ENCODE assay signal across 10 cellular contexts in the genomic region with DNA sequence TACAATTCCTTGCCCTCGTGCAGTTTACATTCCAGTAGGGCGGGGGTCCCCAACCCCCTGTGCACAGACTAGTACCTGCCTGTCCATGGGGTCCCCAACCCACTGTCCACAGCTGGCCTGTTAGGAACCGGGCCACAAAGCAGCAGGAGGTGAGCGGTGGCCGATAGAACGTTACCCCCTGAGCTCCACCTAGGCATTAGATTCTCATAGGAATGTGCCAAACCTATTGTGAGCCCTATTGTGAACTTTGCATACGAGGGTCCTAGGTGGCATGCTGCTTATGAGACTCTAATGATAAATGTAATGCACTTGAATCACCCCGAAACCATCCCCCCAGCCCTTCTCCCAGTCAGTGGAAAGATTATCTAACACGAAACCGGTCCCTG. TPM values are rescaled to one million over a fixed set of nuclear protein-coding genes. Genes with fewer than 3 reads are reported as not detected.
A peak's percentile ranks its signal among the peaks of the same experiment; 100 is the strongest.
DNase-seq lines count a peak whose midpoint lies in the region; ATAC-seq, FAIRE-seq and TF ChIP-seq lines count a peak whose summit lies in the region.
"Had no signal": no experiment of that assay in that cellular context is flagged by ENCODE, and none has a peak within 500 bp of the region (broad histone marks: within the 10 kb centered on the region; RNA-seq: fewer than 3 reads in every experiment).

No MANE protein-coding gene starts in this region.

- TF ChIP-seq CTCF in Caco-2 (IDR thresholded peaks at IDR 0.05; ENCODE audit: insufficient read depth in 1 of 2, low read depth in 1 of 2, low read length in 1 of 2, severe bottlenecking in 1 of 2, unreplicated experiment in 1 of 2) (no peak), natural killer cell (IDR thresholded peaks at IDR 0.05) (no peak)

- CTCF ChIA-PET in Caco-2 (lab: Charles Lee): no interaction called here

- intact Hi-C loops in Caco-2 (cut with micrococcal nuclease; ENCODE audit: unreplicated experiment): no loop called here
- intact Hi-C loops in activated T-helper 2 cell treated with anti-CD3 and anti-CD28 coated beads, Interferon-gamma antibody, Interleukin-2, Interleukin-4, amounts not matched to agents 10 μg/mL and 5 μg/mL and 100 μg/mL, durations not matched to agents 14 hours and 24 hours and 36 hours (cut with micrococcal nuclease): loop anchor here (2.0 to 5.0 kb wide), 2 partner anchors 67 to 104 kb away; a partner anchor contains a TSS
- intact Hi-C loops in natural killer cell (cut with micrococcal nuclease): no loop called here

- no peak overlapping the region for H3K27ac Mint-ChIP-seq in Caco-2 (ENCODE audit: unreplicated experiment)
- H3K27ac Mint-ChIP-seq in IgD-negative memory B cell: peak overlapping the region in 2 of 3 donors; percentile 23 to 38
- H3K27ac Mint-ChIP-seq in activated T-helper 2 cell treated with anti-CD3 and anti-CD28 coated beads, Interferon-gamma antibody, Interleukin-2, Interleukin-4, amounts not matched to agents 10 μg/mL and 5 μg/mL and 100 μg/mL, durations not matched to agents 14 hours and 24 hours and 36 hours: peak overlapping the region; percentile 91
- peak overlapping the region in 1 of 2 donors; percentile 97 for H3K27ac Mint-ChIP-seq in natural killer cell

- H3K4me3 Mint-ChIP-seq in Caco-2 (ENCODE audit: unreplicated experiment): peak overlapping the region; percentile 98
- H3K4me3 Mint-ChIP-seq in IgD-negative memory B cell: peak overlapping the region; percentile 59 to 98 (median 76)
- peak overlapping the region; percentile 97 for H3K4me3 Mint-ChIP-seq in activated T-helper 2 cell treated with anti-CD3 and anti-CD28 coated beads, Interferon-gamma antibody, Interleukin-2, Interleukin-4, amounts not matched to agents 10 μg/mL and 5 μg/mL and 100 μg/mL, durations not matched to agents 14 hours and 24 hours and 36 hours (ENCODE audit: low read depth)
- peak overlapping the region; percentile 99 for H3K4me3 Mint-ChIP-seq in natural killer cell

- DNase-seq in Caco-2: no peak
- no peak for DNase-seq in activated T-helper 2 cell treated with anti-CD3 and anti-CD28 coated beads, Interferon-gamma antibody, Interleukin-2, Interleukin-4, amounts not matched to agents 10 μg/mL and 5 μg/mL and 100 μg/mL, durations not matched to agents 14 hours and 24 hours and 36 hours (ENCODE audit: low spot score)
- no peak for DNase-seq in natural killer cell
- DNase-seq in middle frontal gyrus (ENCODE audit: extremely low spot score, low spot score): no peak
- DNase-seq in frontal cortex (ENCODE audit: low spot score in 2 of 2): no peak
- DNase-seq in NCI-H524 (lab: John Stamatoyannopoulos, UW): no peak
- DNase-seq: activated gamma-delta T cell treated with Interleukin-2 at 50 U/mL for 16 hours, NCI-H2227 treated with DMSO at 0.1 percent for 48 hours had no signal

- H3K4me1 ChIP-seq in Caco-2: no peaks in the 10 kb centered on the region

- no peak overlapping the region for H3K4me3 ChIP-seq in Caco-2 (ENCODE audit: low read depth, low read length)

- no peaks in the 10 kb centered on the region for H3K9me3 ChIP-seq in Caco-2
- H3K9me3 ChIP-seq: pancreas had no signal

- no TSS peak for BruUV-seq in Caco-2 (replicated peaks; lab: Mats Ljungman, UMichigan)

- no peaks in the 10 kb centered on the region for H3K36me3 ChIP-seq in Caco-2 (ENCODE audit: control insufficient read depth, insufficient read depth, low read length)
- H3K36me3 ChIP-seq: pancreas had no signal

- no peak for FAIRE-seq in frontal cortex (lab: Jason Lieb, UNC)
- FAIRE-seq: pancreas had no signal

- H3K4me1 Mint-ChIP-seq in Caco-2 (ENCODE audit: low read depth, unreplicated experiment) (no peaks in the 10 kb centered on the region), IgD-negative memory B cell (peaks cover 4 to 11% (median 7%) of the 10 kb centered on the region in 3 donors), natural killer cell (peaks cover 25% of the 10 kb centered on the region in 2 donors)
- peaks cover 30% of the 10 kb centered on the region for H3K4me1 Mint-ChIP-seq in activated T-helper 2 cell treated with anti-CD3 and anti-CD28 coated beads, Interferon-gamma antibody, Interleukin-2, Interleukin-4, amounts not matched to agents 10 μg/mL and 5 μg/mL and 100 μg/mL, durations not matched to agents 14 hours and 24 hours and 36 hours (ENCODE audit: low read depth)

- POLR2A ChIA-PET in Caco-2 (lab: Charles Lee): no interaction called here

- no peaks in the 10 kb centered on the region for H3K27me3 ChIP-seq in Caco-2 (replicated peaks; ENCODE audit: control insufficient read depth, insufficient read depth, low read length)
- H3K27me3 ChIP-seq: pancreas had no signal

- H3K27me3 Mint-ChIP-seq in Caco-2 (ENCODE audit: insufficient read depth, unreplicated experiment): no peaks in the 10 kb centered on the region
- H3K27me3 Mint-ChIP-seq in IgD-negative memory B cell: no peaks in the 10 kb centered on the region
- no peaks in the 10 kb centered on the region for H3K27me3 Mint-ChIP-seq in activated T-helper 2 cell treated with anti-CD3 and anti-CD28 coated beads, Interferon-gamma antibody, Interleukin-2, Interleukin-4, amounts not matched to agents 10 μg/mL and 5 μg/mL and 100 μg/mL, durations not matched to agents 14 hours and 24 hours and 36 hours (ENCODE audit: low read depth)
- no peaks in the 10 kb centered on the region for H3K27me3 Mint-ChIP-seq in natural killer cell (ENCODE audit: low read depth in 2 of 2)

- H3K36me3 Mint-ChIP-seq in Caco-2 (ENCODE audit: insufficient read depth, unreplicated experiment): peaks cover 19% of the 10 kb centered on the region
- H3K36me3 Mint-ChIP-seq in IgD-negative memory B cell: no peaks in the 10 kb centered on the region
- peaks cover 19% of the 10 kb centered on the region for H3K36me3 Mint-ChIP-seq in activated T-helper 2 cell treated with anti-CD3 and anti-CD28 coated beads, Interferon-gamma antibody, Interleukin-2, Interleukin-4, amounts not matched to agents 10 μg/mL and 5 μg/mL and 100 μg/mL, durations not matched to agents 14 hours and 24 hours and 36 hours (ENCODE audit: low read depth)
- no peaks in the 10 kb centered on the region for H3K36me3 Mint-ChIP-seq in natural killer cell

- ATAC-seq in natural killer cell: no peak

- no peaks in the 10 kb centered on the region for H3K9me3 Mint-ChIP-seq in Caco-2 (ENCODE audit: unreplicated experiment)
- no peaks in the 10 kb centered on the region for H3K9me3 Mint-ChIP-seq in IgD-negative memory B cell
- no peaks in the 10 kb centered on the region for H3K9me3 Mint-ChIP-seq in activated T-helper 2 cell treated with anti-CD3 and anti-CD28 coated beads, Interferon-gamma antibody, Interleukin-2, Interleukin-4, amounts not matched to agents 10 μg/mL and 5 μg/mL and 100 μg/mL, durations not matched to agents 14 hours and 24 hours and 36 hours
- no peaks in the 10 kb centered on the region for H3K9me3 Mint-ChIP-seq in natural killer cell

RNA-seq across cellular contexts. Expression of a gene that starts 1.5 kb away (rescaled TPM):
- total RNA-seq in Caco-2 (2022): 6.9 and 7.3 TPM in 2 replicates
- polyA plus RNA-seq in IgD-negative memory B cell: not detected
- total RNA-seq in activated T-helper 2 cell treated with anti-CD3 and anti-CD28 coated beads, Interferon-gamma antibody, Interleukin-2, Interleukin-4, amounts not matched to agents 10 μg/mL and 5 μg/mL and 100 μg/mL, durations not matched to agents 14 hours and 24 hours and 36 hours: 11.4 and 11.8 TPM in 2 replicates
- 1 to 10 TPM; 1.5 to 6.0 (median 1.7) TPM for total RNA-seq in natural killer cell
- total RNA-seq in frontal cortex: 7.7 TPM

RNA-seq across cellular contexts. Expression of a gene that starts 1.5 kb away (rescaled TPM):
- total RNA-seq in Caco-2 (2022): 22.4 and 24.6 TPM in 2 replicates
- polyA plus RNA-seq in IgD-negative memory B cell: 1.5 TPM
- total RNA-seq in activated T-helper 2 cell treated with anti-CD3 and anti-CD28 coated beads, Interferon-gamma antibody, Interleukin-2, Interleukin-4, amounts not matched to agents 10 μg/mL and 5 μg/mL and 100 μg/mL, durations not matched to agents 14 hours and 24 hours and 36 hours: 13.2 and 14.4 TPM in 2 replicates
- total RNA-seq in natural killer cell: 1 to 10 TPM; 2.4 to 3.5 (median 2.8) TPM
- 22.0 TPM for total RNA-seq in frontal cortex

RNA-seq across cellular contexts. Expression of a gene that starts 44.0 kb away (rescaled TPM):
- total RNA-seq in Caco-2 (2022) (6.9 TPM in 2 replicates), natural killer cell (1 to 10 TPM; 3.7 to 4.4 (median 4.4) TPM), frontal cortex (1.6 TPM)
- polyA plus RNA-seq in IgD-negative memory B cell: 1.6 TPM
- total RNA-seq in activated T-helper 2 cell treated with anti-CD3 and anti-CD28 coated beads, Interferon-gamma antibody, Interleukin-2, Interleukin-4, amounts not matched to agents 10 μg/mL and 5 μg/mL and 100 μg/mL, durations not matched to agents 14 hours and 24 hours and 36 hours: 3.9 and 5.5 TPM in 2 replicates
